Comparison of ENCODE assay signal across 9 cellular contexts in the genomic region with DNA sequence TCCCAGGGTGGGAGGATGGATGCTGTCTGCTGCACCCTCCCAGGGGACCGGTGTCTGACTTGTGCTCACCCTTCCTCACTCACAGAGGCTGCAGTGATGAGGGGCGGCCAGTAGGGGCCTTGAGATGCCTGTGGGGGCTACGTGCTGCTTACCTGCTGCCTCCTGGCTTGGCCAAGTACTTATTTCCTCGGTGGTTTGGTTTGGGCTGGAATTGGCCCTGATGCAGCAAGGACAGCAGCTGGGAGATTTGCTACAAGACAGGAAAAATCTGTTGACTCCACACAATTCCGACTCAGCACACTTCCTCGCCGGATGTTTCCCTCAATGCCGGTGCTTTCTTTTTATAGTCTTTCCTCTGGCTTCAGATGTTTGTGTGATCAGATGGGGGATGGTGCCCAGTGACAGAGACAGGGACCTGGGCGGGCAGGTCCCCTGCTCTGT. TPM values are rescaled to one million over a fixed set of nuclear protein-coding genes. Genes with fewer than 3 reads are reported as not detected.
DNase-seq lines count a peak whose midpoint lies in the region; ATAC-seq and FAIRE-seq lines count a peak whose summit lies in the region.
"Had no signal": no experiment of that assay in that cellular context is flagged by ENCODE, and none has a peak within 500 bp of the region (broad histone marks: within the 10 kb centered on the region; RNA-seq: fewer than 3 reads in every experiment).

No MANE protein-coding gene starts in this region.

- no peaks in the 10 kb centered on the region for H3K36me3 ChIP-seq in CD4-positive, CD25-positive, alpha-beta regulatory T cell (ENCODE audit: control insufficient read depth, insufficient read depth, low read length)

- H3K9me3 Mint-ChIP-seq in CD4-positive, CD25-positive, alpha-beta regulatory T cell: no peaks in the 10 kb centered on the region

- peak in 1 of 3 donors; percentile 37 for DNase-seq in CD4-positive, CD25-positive, alpha-beta regulatory T cell
- DNase-seq in HTR-8/SVneo (ENCODE audit: insufficient read length, low spot score) (no peak), lung microvascular endothelial cell (ENCODE audit: low read depth in 2 of 2) (peak; percentile 42 to 80), A172 (ENCODE audit: low spot score) (no peak), globus pallidus (ENCODE audit: low spot score) (no peak), NCI-H1105 treated with DMSO at 0.1 percent for 48 hours (lab: John Stamatoyannopoulos, UW) (no peak)
- DNase-seq in activated naive CD4-positive, alpha-beta T cell treated with anti-CD3 and anti-CD28 coated beads, Interleukin-2, amount 50 U/mL, for 16 hours: peak; percentile 38

- FAIRE-seq in HTR-8/SVneo (lab: Jason Lieb, UNC): peak; percentile 38
- FAIRE-seq: colon had no signal

- H3K9me3 ChIP-seq in CD4-positive, CD25-positive, alpha-beta regulatory T cell (ENCODE audit: control insufficient read depth in 2 of 2, low read length in 2 of 2): no peaks in the 10 kb centered on the region

- no peak overlapping the region for H3K4me3 Mint-ChIP-seq in CD4-positive, CD25-positive, alpha-beta regulatory T cell

- H3K27ac Mint-ChIP-seq in CD4-positive, CD25-positive, alpha-beta regulatory T cell: no peak overlapping the region

- H3K27me3 ChIP-seq in CD4-positive, CD25-positive, alpha-beta regulatory T cell (ENCODE audit: control insufficient read depth, insufficient read depth, low read length): no peaks in the 10 kb centered on the region

- H3K36me3 Mint-ChIP-seq in CD4-positive, CD25-positive, alpha-beta regulatory T cell: peaks cover 12% of the 10 kb centered on the region

- no peaks in the 10 kb centered on the region for H3K4me1 ChIP-seq in CD4-positive, CD25-positive, alpha-beta regulatory T cell (ENCODE audit: control insufficient read depth, insufficient read depth, low read length, poor library complexity, severe bottlenecking)

- no peak overlapping the region for H3K4me3 ChIP-seq in CD4-positive, CD25-positive, alpha-beta regulatory T cell (ENCODE audit: low read depth, low read length)

- H3K27me3 Mint-ChIP-seq in CD4-positive, CD25-positive, alpha-beta regulatory T cell: no peaks in the 10 kb centered on the region

- H3K27ac ChIP-seq in CD4-positive, CD25-positive, alpha-beta regulatory T cell (ENCODE audit: insufficient read depth, low read length, poor library complexity, severe bottlenecking): no peak overlapping the region

- peaks cover 0 to 13% (median 2%) of the 10 kb centered on the region in 4 donors for H3K4me1 Mint-ChIP-seq in CD4-positive, CD25-positive, alpha-beta regulatory T cell

- ATAC-seq in CD4-positive, CD25-positive, alpha-beta regulatory T cell (ENCODE audit: low read depth in 2 of 2): peak; percentile 43 to 58
- peak; percentile 73 for ATAC-seq in GM19395 (IDR thresholded peaks at IDR 0.05; ENCODE audit: unreplicated experiment)

RNA-seq across cellular contexts. Expression of a gene that starts 6.6 kb away (rescaled TPM):
- total RNA-seq in CD4-positive, CD25-positive, alpha-beta regulatory T cell: not detected
- under 1 TPM; 0.12 to 0.33 (median 0.20) TPM for polyA plus RNA-seq in CD4-positive, CD25-positive, alpha-beta regulatory T cell
- total RNA-seq in lung microvascular endothelial cell: 12.7 and 22.2 TPM in 2 replicates
- total RNA-seq in A172 (2014; rRNA removed; shearing (Covaris generic)): 0.07 TPM in 1 of 2 replicates, not detected in the other

RNA-seq across cellular contexts. Expression of a gene that starts 17.5 kb away (rescaled TPM):
- 24.4 TPM for total RNA-seq in CD4-positive, CD25-positive, alpha-beta regulatory T cell
- polyA plus RNA-seq in CD4-positive, CD25-positive, alpha-beta regulatory T cell: 10 to 100 TPM; 38.2 to 56.8 (median 48.6) TPM
- 37.3 and 46.6 TPM in 2 replicates for total RNA-seq in lung microvascular endothelial cell
- total RNA-seq in A172 (2014; rRNA removed; shearing (Covaris generic)): 123 and 139 TPM in 2 replicates

RNA-seq across cellular contexts. Expression of a gene that starts 27.7 kb away (rescaled TPM):
- 88.7 TPM for total RNA-seq in CD4-positive, CD25-positive, alpha-beta regulatory T cell
- 10 to 100 TPM; 31.3 to 50.4 (median 34.3) TPM for polyA plus RNA-seq in CD4-positive, CD25-positive, alpha-beta regulatory T cell
- total RNA-seq in lung microvascular endothelial cell: 46.4 and 53.2 TPM in 2 replicates
- total RNA-seq in A172 (2014; rRNA removed; shearing (Covaris generic)): 18.2 and 37.0 TPM in 2 replicates

Comparison
In these comparisons a context has a peak if more than half of its experiments do, and no peak if none do; other contexts are left out.
1. DNase-seq: peak in activated naive CD4-positive, alpha-beta T cell treated with anti-CD3 and anti-CD28 coated beads, Interleukin-2, amount 50 U/mL, for 16 hours (single experiment) and lung microvascular endothelial cell (2 of 2); none in HTR-8/SVneo (single experiment), A172 (single experiment), globus pallidus (single experiment) and NCI-H1105 treated with DMSO at 0.1 percent for 48 hours (single experiment).
2. RNA of a gene that starts 6.6 kb away (total RNA-seq): 12.7 to 22.2 TPM in lung microvascular endothelial cell; not detected in CD4-positive, CD25-positive, alpha-beta regulatory T cell (single experiment) and 0.07 TPM in A172; every median in the first group is over 10 times any median in the second.